In the genomic region with DNA sequence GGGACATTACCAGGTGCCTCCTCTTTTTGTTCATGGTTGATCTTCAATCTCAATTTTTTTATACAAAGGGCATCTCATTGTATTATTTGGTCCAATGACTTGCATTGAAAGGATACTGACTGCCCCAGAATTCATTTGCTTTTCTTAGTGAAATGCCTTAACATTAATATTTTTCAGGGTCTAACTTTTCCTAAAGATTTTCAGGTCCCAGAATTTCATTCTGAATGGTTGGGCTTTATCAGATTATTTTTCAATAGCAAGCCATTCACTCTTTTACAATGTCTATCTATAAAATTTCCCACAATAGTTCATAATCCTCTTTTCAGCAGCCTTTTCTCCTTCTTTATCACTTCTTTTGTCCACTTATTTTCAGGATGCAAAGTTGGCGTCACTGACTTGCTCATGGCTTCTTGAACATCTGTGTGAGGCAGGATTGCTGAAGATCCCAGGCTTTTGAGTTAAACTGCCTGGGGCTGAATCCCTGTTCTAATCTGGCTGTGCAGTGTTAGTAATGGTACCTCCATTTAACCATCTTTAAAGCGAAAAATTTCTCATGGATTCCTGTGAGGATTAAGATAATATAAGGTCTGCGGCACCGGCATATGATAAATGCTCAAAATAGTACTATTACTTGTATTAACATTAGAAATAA, we compare ENCODE assay signal across 34 cellular contexts.
"Had no signal": no experiment of that assay in that cellular context is flagged by ENCODE, and none has a peak within 500 bp of the region (broad histone marks: within the 10 kb centered on the region; RNA-seq: fewer than 3 reads in every experiment).

No MANE protein-coding gene starts in this region.

- ATAC-seq: activated CD4-positive, alpha-beta T cell treated with anti-CD3 and anti-CD28 coated beads for 36 hours; activated CD4-positive, CD25-positive, alpha-beta regulatory T cell treated with anti-CD3 and anti-CD28 coated beads, Interleukin-2, amount 50 U/mL, for 24 hours; activated CD8-positive, alpha-beta T cell treated with anti-CD3 and anti-CD28 coated beads, Interleukin-2, amount 10 ng/mL, durations not matched to agents 7 days and 5 days; PC-3; WTC11 had no signal

- H3K9ac ChIP-seq: KMS-11 had no signal

- H3K36me3 ChIP-seq: ascending aorta, cardiac muscle cell had no signal

- H3K36me3 Mint-ChIP-seq: activated naive CD4-positive, alpha-beta T cell treated with anti-CD3 and anti-CD28 coated beads, Interleukin-2, amount 50 U/mL, for 24 hours; activated naive CD8-positive, alpha-beta T cell treated with anti-CD3 and anti-CD28 coated beads, Interleukin-2, amount 10 ng/mL, durations not matched to agents 7 days and 5 days; WTC11 had no signal

- H3K9me3 ChIP-seq: ascending aorta had no signal

- H3K4me3 Mint-ChIP-seq: activated CD4-positive, alpha-beta T cell treated with anti-CD3 and anti-CD28 coated beads for 36 hours; activated CD4-positive, alpha-beta T cell treated with anti-CD3 and anti-CD28 coated beads, Interleukin-2, amount 10 ng/mL, durations not matched to agents 7 days and 5 days; activated CD8-positive, alpha-beta T cell treated with anti-CD3 and anti-CD28 coated beads, Interleukin-2, amount 10 ng/mL, durations not matched to agents 7 days and 5 days; activated naive CD4-positive, alpha-beta T cell treated with anti-CD3 and anti-CD28 coated beads, Interleukin-2, amount 50 U/mL, for 24 hours; activated naive CD8-positive, alpha-beta T cell treated with anti-CD3 and anti-CD28 coated beads, Interleukin-2, amount 10 ng/mL, durations not matched to agents 7 days and 5 days; activated T-cell treated with anti-CD3 and anti-CD28 coated beads, Interleukin-2, amount 50 U/mL, for 24 hours; central memory CD8-positive, alpha-beta T cell; T-helper 2 cell treated with Interferon-gamma antibody and Interleukin-4, amounts not matched to agents 5 μg/mL and 100 μg/mL, for 36 hours; WTC11 had no signal

- H3K27ac Mint-ChIP-seq: activated CD4-positive, alpha-beta T cell treated with anti-CD3 and anti-CD28 coated beads for 36 hours; activated CD4-positive, alpha-beta T cell treated with anti-CD3 and anti-CD28 coated beads, Interleukin-2, amount 10 ng/mL, durations not matched to agents 7 days and 5 days; activated CD8-positive, alpha-beta T cell treated with anti-CD3 and anti-CD28 coated beads, Interleukin-2, amount 10 ng/mL, durations not matched to agents 7 days and 5 days; activated naive CD4-positive, alpha-beta T cell treated with anti-CD3 and anti-CD28 coated beads, Interleukin-2, amount 50 U/mL, for 24 hours; activated naive CD8-positive, alpha-beta T cell treated with anti-CD3 and anti-CD28 coated beads, Interleukin-2, amount 10 ng/mL, durations not matched to agents 7 days and 5 days; activated T-cell treated with anti-CD3 and anti-CD28 coated beads, Interleukin-2, amount 50 U/mL, for 24 hours; activated T-helper 2 cell treated with anti-CD3 and anti-CD28 coated beads, Interferon-gamma antibody, Interleukin-2, Interleukin-4, amounts not matched to agents 10 μg/mL and 5 μg/mL and 100 μg/mL, durations not matched to agents 14 hours and 24 hours and 36 hours; T-helper 2 cell treated with Interferon-gamma antibody and Interleukin-4, amounts not matched to agents 5 μg/mL and 100 μg/mL, for 36 hours had no signal

- H3K4me3 ChIP-seq: ascending aorta, cardiac muscle cell had no signal

- H3K9me3 Mint-ChIP-seq: activated CD4-positive, alpha-beta T cell treated with anti-CD3 and anti-CD28 coated beads, Interleukin-2, amount 10 ng/mL, durations not matched to agents 7 days and 5 days; activated naive CD4-positive, alpha-beta T cell treated with anti-CD3 and anti-CD28 coated beads, Interleukin-2, amount 50 U/mL, for 24 hours; activated naive CD8-positive, alpha-beta T cell treated with anti-CD3 and anti-CD28 coated beads, Interleukin-2, amount 10 ng/mL, durations not matched to agents 7 days and 5 days; activated T-cell treated with anti-CD3 and anti-CD28 coated beads, Interleukin-2, amount 50 U/mL, for 24 hours; activated T-helper 2 cell treated with anti-CD3 and anti-CD28 coated beads, Interferon-gamma antibody, Interleukin-2, Interleukin-4, amounts not matched to agents 10 μg/mL and 5 μg/mL and 100 μg/mL, durations not matched to agents 14 hours and 24 hours and 36 hours; central memory CD8-positive, alpha-beta T cell; T-helper 2 cell treated with Interferon-gamma antibody and Interleukin-4, amounts not matched to agents 5 μg/mL and 100 μg/mL, for 36 hours; WTC11 had no signal

- H3K4me2 ChIP-seq: KMS-11 had no signal

- H3K4me1 ChIP-seq: ascending aorta had no signal

- H3K27me3 ChIP-seq: ascending aorta, cardiac muscle cell had no signal

- DNase-seq: activated CD4-positive, alpha-beta T cell treated with anti-CD3 and anti-CD28 coated beads for 36 hours; activated CD4-positive, alpha-beta T cell treated with anti-CD3 and anti-CD28 coated beads, Interleukin-2, amount 10 ng/mL, durations not matched to agents 7 days and 5 days; activated CD4-positive, alpha-beta T cell treated with anti-CD3 and anti-CD28 coated beads, Interleukin-2, amount 50 U/mL, for 48 hours; activated CD8-positive, alpha-beta T cell treated with anti-CD3 and anti-CD28 coated beads, Interleukin-2, amount 10 ng/mL, durations not matched to agents 7 days and 5 days; activated gamma-delta T cell; activated naive CD4-positive, alpha-beta T cell treated with Interleukin-2 at 50 U/mL for 16 hours; activated naive CD8-positive, alpha-beta T cell treated with anti-CD3 and anti-CD28 coated beads, Interleukin-2, amount 10 ng/mL, durations not matched to agents 7 days and 5 days; activated T-cell treated with anti-CD3 and anti-CD28 coated beads, Interleukin-2, amount 50 U/mL, for 24 hours; amygdala; MM.1S; MV-4-11; NCI-H1092 treated with DMSO at 0.1 percent for 48 hours; NCI-H1417; NCI-H146; NCI-H187; NCI-H2029 treated with DMSO at 0.1 percent for 48 hours; NCI-H2107; NCI-H2171; NCI-H510A; NCI-H526; NK-92 treated with Interleukin-12 subunit alpha and Interleukin-12 subunit beta, amount 100 ng/mL, for 24 hours; PC-3; Right ventricle myocardium superior had no signal

- H3K27ac ChIP-seq: ascending aorta, cardiac muscle cell, KMS-11 had no signal

- H3K4me1 Mint-ChIP-seq: activated CD4-positive, alpha-beta T cell treated with anti-CD3 and anti-CD28 coated beads for 36 hours; activated CD4-positive, alpha-beta T cell treated with anti-CD3 and anti-CD28 coated beads, Interleukin-2, amount 10 ng/mL, durations not matched to agents 7 days and 5 days; activated naive CD4-positive, alpha-beta T cell treated with anti-CD3 and anti-CD28 coated beads, Interleukin-2, amount 50 U/mL, for 24 hours; activated naive CD8-positive, alpha-beta T cell treated with anti-CD3 and anti-CD28 coated beads, Interleukin-2, amount 10 ng/mL, durations not matched to agents 7 days and 5 days; central memory CD8-positive, alpha-beta T cell had no signal

- FAIRE-seq: RCC 7860, TTC549 had no signal

- H3K27me3 Mint-ChIP-seq: activated CD4-positive, alpha-beta T cell treated with anti-CD3 and anti-CD28 coated beads for 36 hours; activated T-cell treated with anti-CD3 and anti-CD28 coated beads, Interleukin-2, amount 50 U/mL, for 24 hours; central memory CD8-positive, alpha-beta T cell had no signal
